9 cellular contexts compared by ENCODE assay signal in the genomic region with DNA sequence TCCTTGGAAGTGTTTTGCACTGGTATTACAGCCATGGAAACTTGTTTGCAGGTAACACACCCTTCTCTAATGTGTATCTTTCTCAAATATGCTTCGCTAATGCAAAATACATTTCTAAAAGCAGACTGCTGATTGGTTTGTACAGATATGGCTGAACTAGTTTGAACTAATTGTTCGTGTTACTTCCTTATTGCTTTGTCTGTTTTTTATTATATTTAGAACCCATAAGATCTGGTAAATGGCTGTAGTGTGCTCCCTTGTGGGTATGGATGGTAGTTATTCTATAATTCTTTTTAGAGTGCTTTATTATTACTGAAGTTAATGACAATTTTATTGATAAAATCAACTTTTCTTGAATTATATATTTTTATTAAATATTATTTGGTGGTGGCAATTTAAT. TPM values are rescaled to one million over a fixed set of nuclear protein-coding genes. Genes with fewer than 3 reads are reported as not detected.
DNase-seq lines count a peak whose midpoint lies in the region; ATAC-seq and TF ChIP-seq lines count a peak whose summit lies in the region.
"Had no signal": no experiment of that assay in that cellular context is flagged by ENCODE, and none has a peak within 500 bp of the region (broad histone marks: within the 10 kb centered on the region; RNA-seq: fewer than 3 reads in every experiment).

No MANE protein-coding gene starts in this region.

- peaks cover 33% of the 10 kb centered on the region for H3K36me3 Mint-ChIP-seq in activated CD4-positive, alpha-beta memory T cell treated with anti-CD3 and anti-CD28 coated beads for 36 hours

- H3K9me3 ChIP-seq in heart right ventricle, result peaks cover 0 to 25% (median 3%) of the 10 kb centered on the region in 11 donors
- H3K9me3 ChIP-seq in skeletal muscle tissue (ENCODE audit: control insufficient read depth in 3 of 3, low read length in 3 of 3), result peaks cover 0 to 2% (median 0%) of the 10 kb centered on the region in 3 donors

- H3K36me3 ChIP-seq in heart right ventricle (peaks cover 0 to 18% (median 0%) of the 10 kb centered on the region in 9 donors), skeletal muscle tissue (ENCODE audit: control insufficient read depth in 3 of 3, insufficient read depth in 3 of 3, low read length in 3 of 3) (peaks cover 2 to 6% (median 5%) of the 10 kb centered on the region in 3 donors)

- no peak overlapping the region for H3K4me3 Mint-ChIP-seq in activated CD4-positive, alpha-beta memory T cell treated with anti-CD3 and anti-CD28 coated beads for 36 hours
- H3K4me3 Mint-ChIP-seq: dendritic cell treated with granulocyte-macrophage colony-stimulating factor and Interleukin-4, amounts not matched to agents 40 ng/mL and 50 ng/mL, for 4 days had no signal

- H3K4me1 Mint-ChIP-seq in activated CD4-positive, alpha-beta memory T cell treated with anti-CD3 and anti-CD28 coated beads for 36 hours (ENCODE audit: low read depth), result peaks cover 64% of the 10 kb centered on the region

- peak overlapping the region in 6 of 10 donors; percentile 6 to 31 (median 16) for H3K4me3 ChIP-seq in heart right ventricle
- H3K4me3 ChIP-seq in skeletal muscle tissue (ENCODE audit: low read length in 3 of 3), result peak overlapping the region; percentile 7 to 46 (median 40)

- H3K27me3 Mint-ChIP-seq in activated CD4-positive, alpha-beta memory T cell treated with anti-CD3 and anti-CD28 coated beads for 36 hours, result no peaks in the 10 kb centered on the region
- H3K27me3 Mint-ChIP-seq: dendritic cell treated with granulocyte-macrophage colony-stimulating factor and Interleukin-4, amounts not matched to agents 40 ng/mL and 50 ng/mL, for 4 days had no signal

- H3K27me3 ChIP-seq in heart right ventricle (no peaks in the 10 kb centered on the region), skeletal muscle tissue (ENCODE audit: control insufficient read depth in 3 of 3, insufficient read depth in 3 of 3, low read length in 3 of 3) (no peaks in the 10 kb centered on the region)

- CTCF ChIA-PET in activated CD4-positive, alpha-beta memory T cell treated with anti-CD3 and anti-CD28 coated beads for 36 hours (lab: Charles Lee), result interaction anchor here (0.7 to 2.7 kb wide), 10 partner anchors 10 to 180 kb away, joined by 3 to 28 read pairs (median 4); partner anchors contain the start of gene ATF7IP

- intact Hi-C loops in activated CD4-positive, alpha-beta memory T cell treated with anti-CD3 and anti-CD28 coated beads for 36 hours (cut with micrococcal nuclease), result loop anchor here (1.0 kb wide), 2 partner anchors 162 to 180 kb away; no protein-coding TSS in a partner anchor
- intact Hi-C loops in heart right ventricle (cut with DNase I), result loop anchor here in 6 of 10 donors (1.0 to 10.0 kb wide), 5 partner anchors 51 to 162 kb away; partner anchors contain the start of gene ATF7IP (in 5 of the 6)

- DNase-seq in NCI-H82 treated with DMSO at 0.1 percent for 48 hours (lab: John Stamatoyannopoulos, UW; ENCODE audit: unreplicated experiment) (peak; percentile 7), NCI-H82 (lab: John Stamatoyannopoulos, UW) (no peak), heart right ventricle (no peak), NCI-H2081 treated with DMSO at 0.1 percent for 48 hours (lab: John Stamatoyannopoulos, UW) (no peak), NCI-H1105 (lab: John Stamatoyannopoulos, UW) (no peak)
- no peak for DNase-seq in activated CD4-positive, alpha-beta memory T cell treated with anti-CD3 and anti-CD28 coated beads for 36 hours

- POLR2A ChIA-PET in activated CD4-positive, alpha-beta memory T cell treated with anti-CD3 and anti-CD28 coated beads for 36 hours (lab: Charles Lee), result interaction anchor here (2.5 kb wide), 1 partner anchor 53 kb away, joined by 11 read pairs; the partner anchor contains the start of gene ATF7IP

- H3K9ac ChIP-seq in skeletal muscle tissue (ENCODE audit: low read depth in 1 of 3, low read length in 3 of 3), result peak overlapping the region; percentile 34 to 51 (median 41)

- peak in 6 of 8 donors; percentile 40 to 65 (median 52) for ATAC-seq in heart right ventricle
- no peak for ATAC-seq in HG03469 (IDR thresholded peaks at IDR 0.05; ENCODE audit: unreplicated experiment)

- H3K4me1 ChIP-seq in heart right ventricle (peaks cover 0 to 90% (median 72%) of the 10 kb centered on the region in 9 donors), skeletal muscle tissue (ENCODE audit: control insufficient read depth in 3 of 3, insufficient read depth in 3 of 3, low read length in 3 of 3) (peaks cover 0 to 3% (median 0%) of the 10 kb centered on the region in 3 donors)

- H3K9me3 Mint-ChIP-seq in activated CD4-positive, alpha-beta memory T cell treated with anti-CD3 and anti-CD28 coated beads for 36 hours, result peaks cover 28% of the 10 kb centered on the region

- peak overlapping the region in 8 of 10 donors; percentile 4 to 68 (median 36) for H3K27ac ChIP-seq in heart right ventricle
- no peak overlapping the region for H3K27ac ChIP-seq in skeletal muscle tissue (ENCODE audit: low read depth, low read length)

- peak in 8 of 9 donors; percentile 15 to 60 (median 40) for TF ChIP-seq CTCF in heart right ventricle (IDR thresholded peaks at IDR 0.05)

- peak overlapping the region; percentile 64 for H3K27ac Mint-ChIP-seq in activated CD4-positive, alpha-beta memory T cell treated with anti-CD3 and anti-CD28 coated beads for 36 hours
- H3K27ac Mint-ChIP-seq: dendritic cell treated with granulocyte-macrophage colony-stimulating factor and Interleukin-4, amounts not matched to agents 40 ng/mL and 50 ng/mL, for 4 days had no signal

- WGBS in heart right ventricle, 2 donors, result 36 to 38% methylated on average over 2 of the region's 2 CpGs

RNA-seq across cellular contexts. Expression of gene ATF7IP, which starts 53.0 kb away (rescaled TPM):
- 10 to 100 TPM; 93.0 to 94.1 TPM for total RNA-seq in activated CD4-positive, alpha-beta memory T cell treated with anti-CD3 and anti-CD28 coated beads for 36 hours
- total RNA-seq in heart right ventricle (10 to 100 TPM; 37.9 to 85.8 (median 67.3) TPM), skeletal muscle tissue (32.9 TPM)
- 10 to 100 TPM in 1 of 2 donors, 1 to 10 TPM in 1; 4.0 to 13.4 TPM for polyA plus RNA-seq in heart right ventricle
